ENCODE assay signal across 1 cellular context in the genomic region with DNA sequence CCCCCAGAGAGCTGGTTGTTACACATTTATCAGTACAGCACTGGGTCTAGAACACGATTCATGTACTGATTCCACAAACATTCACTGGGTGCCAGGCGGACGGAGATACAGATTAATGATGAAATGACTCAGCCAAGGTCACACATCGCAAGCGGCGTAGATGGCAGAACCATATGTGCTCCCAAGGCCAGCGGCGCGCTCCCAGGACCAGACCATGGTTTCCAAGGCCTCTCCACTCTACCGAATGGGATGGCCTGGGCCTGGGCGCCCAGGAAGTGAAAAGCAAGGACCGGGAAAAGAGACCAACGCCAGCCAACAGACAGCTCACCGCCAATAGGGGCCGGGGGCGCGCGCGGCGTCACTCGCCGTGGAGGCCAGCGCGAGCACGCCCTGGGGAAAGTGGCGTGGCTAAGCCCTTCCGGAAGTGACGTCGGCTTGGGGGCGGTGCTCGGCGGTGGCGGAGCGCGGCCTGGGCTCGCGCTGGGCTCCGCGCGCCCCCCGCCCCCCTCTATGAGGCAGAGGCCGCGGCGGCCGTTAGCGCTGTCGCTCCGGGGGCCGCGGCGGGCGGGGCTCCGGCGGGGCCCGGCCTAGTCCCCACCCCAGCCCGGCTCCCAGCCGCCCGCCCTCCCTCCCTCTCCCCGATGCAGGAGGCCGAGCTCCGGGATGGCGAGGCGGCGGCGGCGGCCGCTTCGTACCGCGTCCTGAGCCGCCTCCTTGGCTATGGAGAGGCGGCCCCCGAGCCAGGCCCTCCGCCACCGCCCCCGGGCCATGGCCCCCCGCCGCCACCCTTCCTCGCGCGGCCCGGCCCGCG.
TF ChIP-seq lines count a peak whose summit lies in the region.

A gene with protein sequence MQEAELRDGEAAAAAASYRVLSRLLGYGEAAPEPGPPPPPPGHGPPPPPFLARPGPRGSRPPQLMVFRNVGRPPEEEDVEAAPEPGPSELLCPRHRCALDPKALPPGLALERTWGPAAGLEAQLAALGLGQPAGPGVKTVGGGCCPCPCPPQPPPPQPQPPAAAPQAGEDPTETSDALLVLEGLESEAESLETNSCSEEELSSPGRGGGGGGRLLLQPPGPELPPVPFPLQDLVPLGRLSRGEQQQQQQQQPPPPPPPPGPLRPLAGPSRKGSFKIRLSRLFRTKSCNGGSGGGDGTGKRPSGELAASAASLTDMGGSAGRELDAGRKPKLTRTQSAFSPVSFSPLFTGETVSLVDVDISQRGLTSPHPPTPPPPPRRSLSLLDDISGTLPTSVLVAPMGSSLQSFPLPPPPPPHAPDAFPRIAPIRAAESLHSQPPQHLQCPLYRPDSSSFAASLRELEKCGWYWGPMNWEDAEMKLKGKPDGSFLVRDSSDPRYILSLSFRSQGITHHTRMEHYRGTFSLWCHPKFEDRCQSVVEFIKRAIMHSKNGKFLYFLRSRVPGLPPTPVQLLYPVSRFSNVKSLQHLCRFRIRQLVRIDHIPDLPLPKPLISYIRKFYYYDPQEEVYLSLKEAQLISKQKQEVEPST (plus strand): TSS at position 433 of the 811 bp plus-strand sequence. CDS start 209 bp downstream, at position 642.

TF ChIP-seq in HepG2, 621 proteins besides CTCF, POLR2A, EP300 and RAD21 (continued from another document and continues in another):
- TF ChIP-seq, protein P1, sequence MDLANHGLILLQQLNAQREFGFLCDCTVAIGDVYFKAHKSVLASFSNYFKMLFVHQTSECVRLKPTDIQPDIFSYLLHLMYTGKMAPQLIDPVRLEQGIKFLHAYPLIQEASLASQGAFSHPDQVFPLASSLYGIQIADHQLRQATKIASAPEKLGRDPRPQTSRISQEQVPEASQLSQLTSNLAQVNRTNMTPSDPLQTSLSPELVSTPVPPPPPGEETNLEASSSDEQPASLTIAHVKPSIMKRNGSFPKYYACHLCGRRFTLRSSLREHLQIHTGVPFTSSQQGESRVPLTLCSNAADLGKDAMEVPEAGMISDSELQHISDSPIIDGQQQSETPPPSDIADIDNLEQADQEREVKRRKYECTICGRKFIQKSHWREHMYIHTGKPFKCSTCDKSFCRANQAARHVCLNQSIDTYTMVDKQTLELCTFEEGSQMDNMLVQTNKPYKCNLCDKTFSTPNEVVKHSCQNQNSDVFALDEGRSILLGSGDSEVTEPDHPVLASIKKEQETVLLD (CRISPR knock-in tag; IDR thresholded peaks at IDR 0.05; ENCODE audit: low read depth): peak; percentile 98
- no peak; the same call in 1 of the 2 replicates for TF ChIP-seq ZC3H4 (CRISPR knock-in tag; IDR thresholded peaks at IDR 0.05; ENCODE audit: borderline replicate concordance)
- TF ChIP-seq ZNF761 (CRISPR knock-in tag; conservative IDR thresholded peaks at IDR 0.05): peak; percentile 69; the same call in 1 of the 2 replicates
- TF ChIP-seq, protein P2, sequence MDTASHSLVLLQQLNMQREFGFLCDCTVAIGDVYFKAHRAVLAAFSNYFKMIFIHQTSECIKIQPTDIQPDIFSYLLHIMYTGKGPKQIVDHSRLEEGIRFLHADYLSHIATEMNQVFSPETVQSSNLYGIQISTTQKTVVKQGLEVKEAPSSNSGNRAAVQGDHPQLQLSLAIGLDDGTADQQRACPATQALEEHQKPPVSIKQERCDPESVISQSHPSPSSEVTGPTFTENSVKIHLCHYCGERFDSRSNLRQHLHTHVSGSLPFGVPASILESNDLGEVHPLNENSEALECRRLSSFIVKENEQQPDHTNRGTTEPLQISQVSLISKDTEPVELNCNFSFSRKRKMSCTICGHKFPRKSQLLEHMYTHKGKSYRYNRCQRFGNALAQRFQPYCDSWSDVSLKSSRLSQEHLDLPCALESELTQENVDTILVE (CRISPR knock-in tag; IDR thresholded peaks at IDR 0.05): peak; percentile 92
- TF ChIP-seq ARHGAP35 (CRISPR knock-in tag; IDR thresholded peaks at IDR 0.05; ENCODE audit: borderline replicate concordance): no peak
- 0 out of 2 replicates have a peak, but pooled peaks have one; percentile 65 for TF ChIP-seq ZNF720 (CRISPR knock-in tag; IDR thresholded peaks at IDR 0.05)
- TF ChIP-seq, protein P3, sequence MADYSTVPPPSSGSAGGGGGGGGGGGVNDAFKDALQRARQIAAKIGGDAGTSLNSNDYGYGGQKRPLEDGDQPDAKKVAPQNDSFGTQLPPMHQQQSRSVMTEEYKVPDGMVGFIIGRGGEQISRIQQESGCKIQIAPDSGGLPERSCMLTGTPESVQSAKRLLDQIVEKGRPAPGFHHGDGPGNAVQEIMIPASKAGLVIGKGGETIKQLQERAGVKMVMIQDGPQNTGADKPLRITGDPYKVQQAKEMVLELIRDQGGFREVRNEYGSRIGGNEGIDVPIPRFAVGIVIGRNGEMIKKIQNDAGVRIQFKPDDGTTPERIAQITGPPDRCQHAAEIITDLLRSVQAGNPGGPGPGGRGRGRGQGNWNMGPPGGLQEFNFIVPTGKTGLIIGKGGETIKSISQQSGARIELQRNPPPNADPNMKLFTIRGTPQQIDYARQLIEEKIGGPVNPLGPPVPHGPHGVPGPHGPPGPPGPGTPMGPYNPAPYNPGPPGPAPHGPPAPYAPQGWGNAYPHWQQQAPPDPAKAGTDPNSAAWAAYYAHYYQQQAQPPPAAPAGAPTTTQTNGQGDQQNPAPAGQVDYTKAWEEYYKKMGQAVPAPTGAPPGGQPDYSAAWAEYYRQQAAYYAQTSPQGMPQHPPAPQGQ (CRISPR knock-in tag; IDR thresholded peaks at IDR 0.05; ENCODE audit: borderline replicate concordance): no peak
- no peak for TF ChIP-seq ZNF354B (CRISPR knock-in tag; IDR thresholded peaks at IDR 0.05)
- no peak for TF ChIP-seq SATB2 (CRISPR knock-in tag; IDR thresholded peaks at IDR 0.05)
- TF ChIP-seq, protein P4, sequence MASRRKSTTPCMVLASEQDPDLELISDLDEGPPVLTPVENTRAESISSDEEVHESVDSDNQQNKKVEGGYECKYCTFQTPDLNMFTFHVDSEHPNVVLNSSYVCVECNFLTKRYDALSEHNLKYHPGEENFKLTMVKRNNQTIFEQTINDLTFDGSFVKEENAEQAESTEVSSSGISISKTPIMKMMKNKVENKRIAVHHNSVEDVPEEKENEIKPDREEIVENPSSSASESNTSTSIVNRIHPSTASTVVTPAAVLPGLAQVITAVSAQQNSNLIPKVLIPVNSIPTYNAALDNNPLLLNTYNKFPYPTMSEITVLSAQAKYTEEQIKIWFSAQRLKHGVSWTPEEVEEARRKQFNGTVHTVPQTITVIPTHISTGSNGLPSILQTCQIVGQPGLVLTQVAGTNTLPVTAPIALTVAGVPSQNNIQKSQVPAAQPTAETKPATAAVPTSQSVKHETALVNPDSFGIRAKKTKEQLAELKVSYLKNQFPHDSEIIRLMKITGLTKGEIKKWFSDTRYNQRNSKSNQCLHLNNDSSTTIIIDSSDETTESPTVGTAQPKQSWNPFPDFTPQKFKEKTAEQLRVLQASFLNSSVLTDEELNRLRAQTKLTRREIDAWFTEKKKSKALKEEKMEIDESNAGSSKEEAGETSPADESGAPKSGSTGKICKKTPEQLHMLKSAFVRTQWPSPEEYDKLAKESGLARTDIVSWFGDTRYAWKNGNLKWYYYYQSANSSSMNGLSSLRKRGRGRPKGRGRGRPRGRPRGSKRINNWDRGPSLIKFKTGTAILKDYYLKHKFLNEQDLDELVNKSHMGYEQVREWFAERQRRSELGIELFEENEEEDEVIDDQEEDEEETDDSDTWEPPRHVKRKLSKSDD (CRISPR knock-in tag; IDR thresholded peaks at IDR 0.05; ENCODE audit: low read depth): peak; percentile 88
- no peak for TF ChIP-seq TRIM24 (CRISPR knock-in tag; IDR thresholded peaks at IDR 0.05)
- TF ChIP-seq, protein P5, sequence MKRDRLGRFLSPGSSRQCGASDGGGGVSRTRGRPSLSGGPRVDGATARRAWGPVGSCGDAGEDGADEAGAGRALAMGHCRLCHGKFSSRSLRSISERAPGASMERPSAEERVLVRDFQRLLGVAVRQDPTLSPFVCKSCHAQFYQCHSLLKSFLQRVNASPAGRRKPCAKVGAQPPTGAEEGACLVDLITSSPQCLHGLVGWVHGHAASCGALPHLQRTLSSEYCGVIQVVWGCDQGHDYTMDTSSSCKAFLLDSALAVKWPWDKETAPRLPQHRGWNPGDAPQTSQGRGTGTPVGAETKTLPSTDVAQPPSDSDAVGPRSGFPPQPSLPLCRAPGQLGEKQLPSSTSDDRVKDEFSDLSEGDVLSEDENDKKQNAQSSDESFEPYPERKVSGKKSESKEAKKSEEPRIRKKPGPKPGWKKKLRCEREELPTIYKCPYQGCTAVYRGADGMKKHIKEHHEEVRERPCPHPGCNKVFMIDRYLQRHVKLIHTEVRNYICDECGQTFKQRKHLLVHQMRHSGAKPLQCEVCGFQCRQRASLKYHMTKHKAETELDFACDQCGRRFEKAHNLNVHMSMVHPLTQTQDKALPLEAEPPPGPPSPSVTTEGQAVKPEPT (CRISPR knock-in tag; IDR thresholded peaks at IDR 0.05; ENCODE audit: low read depth): peak; percentile 58; the same call in 1 of the 2 replicates
- peak; percentile 97 for TF ChIP-seq SMAD3 (CRISPR knock-in tag; IDR thresholded peaks at IDR 0.05)
- TF ChIP-seq, protein P6, sequence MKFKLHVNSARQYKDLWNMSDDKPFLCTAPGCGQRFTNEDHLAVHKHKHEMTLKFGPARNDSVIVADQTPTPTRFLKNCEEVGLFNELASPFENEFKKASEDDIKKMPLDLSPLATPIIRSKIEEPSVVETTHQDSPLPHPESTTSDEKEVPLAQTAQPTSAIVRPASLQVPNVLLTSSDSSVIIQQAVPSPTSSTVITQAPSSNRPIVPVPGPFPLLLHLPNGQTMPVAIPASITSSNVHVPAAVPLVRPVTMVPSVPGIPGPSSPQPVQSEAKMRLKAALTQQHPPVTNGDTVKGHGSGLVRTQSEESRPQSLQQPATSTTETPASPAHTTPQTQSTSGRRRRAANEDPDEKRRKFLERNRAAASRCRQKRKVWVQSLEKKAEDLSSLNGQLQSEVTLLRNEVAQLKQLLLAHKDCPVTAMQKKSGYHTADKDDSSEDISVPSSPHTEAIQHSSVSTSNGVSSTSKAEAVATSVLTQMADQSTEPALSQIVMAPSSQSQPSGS (CRISPR knock-in tag; IDR thresholded peaks at IDR 0.05): peak; percentile 68
- TF ChIP-seq, protein P7, sequence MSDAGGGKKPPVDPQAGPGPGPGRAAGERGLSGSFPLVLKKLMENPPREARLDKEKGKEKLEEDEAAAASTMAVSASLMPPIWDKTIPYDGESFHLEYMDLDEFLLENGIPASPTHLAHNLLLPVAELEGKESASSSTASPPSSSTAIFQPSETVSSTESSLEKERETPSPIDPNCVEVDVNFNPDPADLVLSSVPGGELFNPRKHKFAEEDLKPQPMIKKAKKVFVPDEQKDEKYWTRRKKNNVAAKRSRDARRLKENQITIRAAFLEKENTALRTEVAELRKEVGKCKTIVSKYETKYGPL (CRISPR knock-in tag; IDR thresholded peaks at IDR 0.05): 0 out of 2 replicates have a peak, but pooled peaks have one; percentile 37
- peak; percentile 28; the same call in 1 of the 2 replicates for TF ChIP-seq SRY (CRISPR knock-in tag; IDR thresholded peaks at IDR 0.05)
- peak; percentile 14; the same call in 1 of the 2 replicates for TF ChIP-seq ZNF24 (IDR thresholded peaks at IDR 0.05)
- TF ChIP-seq, protein P8, sequence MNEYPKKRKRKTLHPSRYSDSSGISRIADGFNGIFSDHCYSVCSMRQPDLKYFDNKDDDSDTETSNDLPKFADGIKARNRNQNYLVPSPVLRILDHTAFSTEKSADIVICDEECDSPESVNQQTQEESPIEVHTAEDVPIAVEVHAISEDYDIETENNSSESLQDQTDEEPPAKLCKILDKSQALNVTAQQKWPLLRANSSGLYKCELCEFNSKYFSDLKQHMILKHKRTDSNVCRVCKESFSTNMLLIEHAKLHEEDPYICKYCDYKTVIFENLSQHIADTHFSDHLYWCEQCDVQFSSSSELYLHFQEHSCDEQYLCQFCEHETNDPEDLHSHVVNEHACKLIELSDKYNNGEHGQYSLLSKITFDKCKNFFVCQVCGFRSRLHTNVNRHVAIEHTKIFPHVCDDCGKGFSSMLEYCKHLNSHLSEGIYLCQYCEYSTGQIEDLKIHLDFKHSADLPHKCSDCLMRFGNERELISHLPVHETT (CRISPR knock-in tag; conservative IDR thresholded peaks at IDR 0.05): peak; percentile 88
- TF ChIP-seq ZNF572 (CRISPR knock-in tag; IDR thresholded peaks at IDR 0.05): no peak
- TF ChIP-seq ZNF607 (CRISPR knock-in tag; IDR thresholded peaks at IDR 0.05; ENCODE audit: borderline replicate concordance): peak; percentile 79; the same call in 1 of the 2 replicates
- TF ChIP-seq MBD4 (IDR thresholded peaks at IDR 0.05; ENCODE audit: borderline replicate concordance, low read length): no peak
- peak; percentile 84; the same call in 1 of the 2 replicates for TF ChIP-seq ZNF256 (CRISPR knock-in tag; conservative IDR thresholded peaks at IDR 0.05)
- TF ChIP-seq YEATS2 (CRISPR knock-in tag; IDR thresholded peaks at IDR 0.05; ENCODE audit: borderline replicate concordance): peak; percentile 95
- TF ChIP-seq, protein P9, sequence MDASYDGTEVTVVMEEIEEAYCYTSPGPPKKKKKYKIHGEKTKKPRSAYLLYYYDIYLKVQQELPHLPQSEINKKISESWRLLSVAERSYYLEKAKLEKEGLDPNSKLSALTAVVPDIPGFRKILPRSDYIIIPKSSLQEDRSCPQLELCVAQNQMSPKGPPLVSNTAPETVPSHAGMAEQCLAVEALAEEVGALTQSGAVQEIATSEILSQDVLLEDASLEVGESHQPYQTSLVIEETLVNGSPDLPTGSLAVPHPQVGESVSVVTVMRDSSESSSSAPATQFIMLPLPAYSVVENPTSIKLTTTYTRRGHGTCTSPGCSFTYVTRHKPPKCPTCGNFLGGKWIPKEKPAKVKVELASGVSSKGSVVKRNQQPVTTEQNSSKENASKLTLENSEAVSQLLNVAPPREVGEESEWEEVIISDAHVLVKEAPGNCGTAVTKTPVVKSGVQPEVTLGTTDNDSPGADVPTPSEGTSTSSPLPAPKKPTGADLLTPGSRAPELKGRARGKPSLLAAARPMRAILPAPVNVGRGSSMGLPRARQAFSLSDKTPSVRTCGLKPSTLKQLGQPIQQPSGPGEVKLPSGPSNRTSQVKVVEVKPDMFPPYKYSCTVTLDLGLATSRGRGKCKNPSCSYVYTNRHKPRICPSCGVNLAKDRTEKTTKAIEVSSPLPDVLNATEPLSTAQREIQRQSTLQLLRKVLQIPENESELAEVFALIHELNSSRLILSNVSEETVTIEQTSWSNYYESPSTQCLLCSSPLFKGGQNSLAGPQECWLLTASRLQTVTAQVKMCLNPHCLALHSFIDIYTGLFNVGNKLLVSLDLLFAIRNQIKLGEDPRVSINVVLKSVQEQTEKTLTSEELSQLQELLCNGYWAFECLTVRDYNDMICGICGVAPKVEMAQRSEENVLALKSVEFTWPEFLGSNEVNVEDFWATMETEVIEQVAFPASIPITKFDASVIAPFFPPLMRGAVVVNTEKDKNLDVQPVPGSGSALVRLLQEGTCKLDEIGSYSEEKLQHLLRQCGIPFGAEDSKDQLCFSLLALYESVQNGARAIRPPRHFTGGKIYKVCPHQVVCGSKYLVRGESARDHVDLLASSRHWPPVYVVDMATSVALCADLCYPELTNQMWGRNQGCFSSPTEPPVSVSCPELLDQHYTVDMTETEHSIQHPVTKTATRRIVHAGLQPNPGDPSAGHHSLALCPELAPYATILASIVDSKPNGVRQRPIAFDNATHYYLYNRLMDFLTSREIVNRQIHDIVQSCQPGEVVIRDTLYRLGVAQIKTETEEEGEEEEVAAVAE (CRISPR knock-in tag; IDR thresholded peaks at IDR 0.05; ENCODE audit: borderline replicate concordance): peak; percentile 93
- peak; percentile 70 for TF ChIP-seq YEATS4 (CRISPR knock-in tag; IDR thresholded peaks at IDR 0.05; ENCODE audit: borderline replicate concordance)
- TF ChIP-seq ZNF567 (CRISPR knock-in tag; IDR thresholded peaks at IDR 0.05; ENCODE audit: borderline replicate concordance): no peak
- no peak; the same call in 1 of the 2 replicates for TF ChIP-seq ARNT2 (CRISPR knock-in tag; IDR thresholded peaks at IDR 0.05; ENCODE audit: low read depth)
